In genomic region chr15:33425149-33425548, GRCh38 we compare ENCODE assay signal across 18 cellular contexts.
DNase-seq lines count a peak whose midpoint lies in the region; ATAC-seq and TF ChIP-seq lines count a peak whose summit lies in the region.
"Had no signal": no experiment of that assay in that cellular context is flagged by ENCODE, and none has a peak within 500 bp of the region (broad histone marks: within the 10 kb centered on the region; RNA-seq: fewer than 3 reads in every experiment).

No MANE protein-coding gene starts in this region.

- no peaks in the 10 kb centered on the region for H3K4me1 Mint-ChIP-seq in activated CD4-positive, alpha-beta T cell treated with anti-CD3 and anti-CD28 coated beads, Interleukin-2, amount 10 ng/mL, durations not matched to agents 7 days and 5 days
- no peaks in the 10 kb centered on the region for H3K4me1 Mint-ChIP-seq in CD14-positive monocyte
- H3K4me1 Mint-ChIP-seq: activated CD4-positive, alpha-beta memory T cell treated with anti-CD3 and anti-CD28 coated beads, Interleukin-2, amount 10 ng/mL, durations not matched to agents 7 days and 5 days; GM23338 had no signal

- no peak overlapping the region for H3K27ac Mint-ChIP-seq in activated CD4-positive, alpha-beta T cell treated with anti-CD3 and anti-CD28 coated beads, Interleukin-2, amount 10 ng/mL, durations not matched to agents 7 days and 5 days
- no peak overlapping the region for H3K27ac Mint-ChIP-seq in CD14-positive monocyte
- H3K27ac Mint-ChIP-seq: activated CD4-positive, alpha-beta memory T cell treated with anti-CD3 and anti-CD28 coated beads, Interleukin-2, amount 10 ng/mL, durations not matched to agents 7 days and 5 days; activated T-helper 1 cell treated with anti-CD3 and anti-CD28 coated beads, Interleukin-12 subunit alpha, Interleukin-12 subunit beta, Interleukin-2, Interleukin-4 antibody, amounts not matched to agents 30 ng/mL and 10 ng/mL and 1 ng/mL, durations not matched to agents 14 hours and 24 hours and 36 hours; GM23338 had no signal

- no peak for ATAC-seq in GM18498 (IDR thresholded peaks at IDR 0.05; ENCODE audit: unreplicated experiment)
- ATAC-seq: GM23338, PC-3 had no signal

- no peak overlapping the region for H3K4me3 ChIP-seq in fibroblast of mammary gland (ENCODE audit: control insufficient read depth, low read depth, low read length)
- H3K4me3 ChIP-seq: colonic mucosa, GM23338 had no signal

- H3K4me3 Mint-ChIP-seq in activated CD4-positive, alpha-beta T cell treated with anti-CD3 and anti-CD28 coated beads, Interleukin-2, amount 10 ng/mL, durations not matched to agents 7 days and 5 days: no peak overlapping the region
- no peak overlapping the region for H3K4me3 Mint-ChIP-seq in CD14-positive monocyte
- H3K4me3 Mint-ChIP-seq: activated CD4-positive, alpha-beta memory T cell treated with anti-CD3 and anti-CD28 coated beads, Interleukin-2, amount 10 ng/mL, durations not matched to agents 7 days and 5 days; activated T-helper 1 cell treated with anti-CD3 and anti-CD28 coated beads, Interleukin-12 subunit alpha, Interleukin-12 subunit beta, Interleukin-2, Interleukin-4 antibody, amounts not matched to agents 30 ng/mL and 10 ng/mL and 1 ng/mL, durations not matched to agents 14 hours and 24 hours and 36 hours; GM23338 had no signal

- POLR2A ChIA-PET in RWPE1 (lab: Yijun Ruan, JAX; ENCODE audit: low non-redundant PET): no interaction called here
- POLR2A ChIA-PET in activated CD4-positive, alpha-beta T cell treated with anti-CD3 and anti-CD28 coated beads, Interleukin-2, amount 10 ng/mL, durations not matched to agents 7 days and 5 days (lab: Charles Lee): no interaction called here

- H3K36me3 Mint-ChIP-seq in activated CD4-positive, alpha-beta T cell treated with anti-CD3 and anti-CD28 coated beads, Interleukin-2, amount 10 ng/mL, durations not matched to agents 7 days and 5 days (ENCODE audit: low read depth): no peaks in the 10 kb centered on the region
- H3K36me3 Mint-ChIP-seq in CD14-positive monocyte: no peaks in the 10 kb centered on the region

- H3K27ac ChIP-seq in RWPE1: no peak overlapping the region
- H3K27ac ChIP-seq: colonic mucosa had no signal

- TF ChIP-seq CTCF in RWPE1 (conservative IDR thresholded peaks at IDR 0.05; ENCODE audit: low read depth) (no peak), fibroblast of mammary gland (conservative IDR thresholded peaks at IDR 0.05; ENCODE audit: control insufficient read depth, insufficient read depth, low read depth, low read length) (no peak), CD14-positive monocyte (IDR thresholded peaks at IDR 0.05) (no peak)

- H3K27me3 Mint-ChIP-seq in activated CD4-positive, alpha-beta T cell treated with anti-CD3 and anti-CD28 coated beads, Interleukin-2, amount 10 ng/mL, durations not matched to agents 7 days and 5 days: peaks cover 2% of the 10 kb centered on the region
- peaks cover 0 to 1% (median 0%) of the 10 kb centered on the region in 3 donors for H3K27me3 Mint-ChIP-seq in CD14-positive monocyte (ENCODE audit: low read depth in 3 of 3)

- DNase-seq in GM04504 (ENCODE audit: low read depth) (peak; percentile 7), RWPE1 (ENCODE audit: low spot score) (peak; percentile 60), fibroblast of mammary gland (ENCODE audit: low read depth) (peak; percentile 66), myocyte (ENCODE audit: low read depth) (peak; percentile 19), CD14-positive monocyte (ENCODE audit: low spot score) (no peak), iPS-NIHi7 (ENCODE audit: extremely low spot score) (no peak)
- DNase-seq in activated CD4-positive, alpha-beta T cell treated with anti-CD3 and anti-CD28 coated beads, Interleukin-2, amount 10 ng/mL, durations not matched to agents 7 days and 5 days: no peak
- DNase-seq: activated CD4-positive, alpha-beta memory T cell treated with anti-CD3 and anti-CD28 coated beads, Interleukin-2, amount 10 ng/mL, durations not matched to agents 7 days and 5 days; amniotic stem cell; BE2C; colonic mucosa; NCI-H2081; NCI-H526 treated with DMSO at 0.1 percent for 48 hours; PC-3; stimulated activated CD4-positive, alpha-beta T cell treated with anti-CD3 and anti-CD28 coated beads, Interleukin-2, amount 100 ng/mL, for 24 hours had no signal

- intact Hi-C loops in CD14-positive monocyte (cut with micrococcal nuclease): no loop called here

- CTCF ChIA-PET in RWPE1 (lab: Yijun Ruan, JAX): interaction anchor here (1.0 kb wide), 1 partner anchor 12 kb away, joined by 4 read pairs; no protein-coding TSS in a partner anchor
- CTCF ChIA-PET in activated CD4-positive, alpha-beta T cell treated with anti-CD3 and anti-CD28 coated beads, Interleukin-2, amount 10 ng/mL, durations not matched to agents 7 days and 5 days (lab: Charles Lee): no interaction called here

- no peaks in the 10 kb centered on the region for H3K9me3 Mint-ChIP-seq in activated CD4-positive, alpha-beta T cell treated with anti-CD3 and anti-CD28 coated beads, Interleukin-2, amount 10 ng/mL, durations not matched to agents 7 days and 5 days
- peaks cover 0 to 6% (median 0%) of the 10 kb centered on the region in 7 donors for H3K9me3 Mint-ChIP-seq in CD14-positive monocyte
- H3K9me3 Mint-ChIP-seq: activated CD4-positive, alpha-beta memory T cell treated with anti-CD3 and anti-CD28 coated beads, Interleukin-2, amount 10 ng/mL, durations not matched to agents 7 days and 5 days; activated T-helper 1 cell treated with anti-CD3 and anti-CD28 coated beads, Interleukin-12 subunit alpha, Interleukin-12 subunit beta, Interleukin-2, Interleukin-4 antibody, amounts not matched to agents 30 ng/mL and 10 ng/mL and 1 ng/mL, durations not matched to agents 14 hours and 24 hours and 36 hours; GM23338 had no signal

Comparison
In these comparisons a context has a peak if more than half of its experiments do, and no peak if none do; other contexts are left out.
1. DNase-seq: peak in GM04504 (single experiment), RWPE1 (single experiment), fibroblast of mammary gland (single experiment) and myocyte (single experiment); none in activated CD4-positive, alpha-beta T cell treated with anti-CD3 and anti-CD28 coated beads, Interleukin-2, amount 10 ng/mL, durations not matched to agents 7 days and 5 days (single experiment), CD14-positive monocyte (single experiment) and iPS-NIHi7 (single experiment).